ENCODE assay signal across 20 cellular contexts in genomic region chr7:119232091-119232490, GRCh38.
DNase-seq lines count a peak whose midpoint lies in the region; ATAC-seq and TF ChIP-seq lines count a peak whose summit lies in the region.
"Had no signal": no experiment of that assay in that cellular context is flagged by ENCODE, and none has a peak within 500 bp of the region (broad histone marks: within the 10 kb centered on the region; RNA-seq: fewer than 3 reads in every experiment).

No MANE protein-coding gene starts in this region.

- no peaks in the 10 kb centered on the region for H3K36me3 ChIP-seq in MM.1S (replicated peaks; ENCODE audit: insufficient read depth, low read length)
- H3K36me3 ChIP-seq: BE2C, BLaER1 had no signal

- no peak overlapping the region for H3K4me3 ChIP-seq in MM.1S (ENCODE audit: low read length)
- H3K4me3 ChIP-seq: BLaER1 had no signal

- H3K9me3 ChIP-seq in MM.1S (replicated peaks; ENCODE audit: insufficient read depth, low read length): no peaks in the 10 kb centered on the region
- H3K9me3 ChIP-seq: BE2C, BLaER1 had no signal

- H3K4me1 ChIP-seq in MM.1S (ENCODE audit: low read length): peaks cover 6% of the 10 kb centered on the region; the same call in 1 of the 2 replicates
- H3K4me1 ChIP-seq: BE2C, BLaER1 had no signal

- no peak overlapping the region for H3K27ac ChIP-seq in MM.1S (ENCODE audit: low read length)
- H3K27ac ChIP-seq: BLaER1 had no signal

- no peak for ATAC-seq in GM19455 (IDR thresholded peaks at IDR 0.05; ENCODE audit: unreplicated experiment)

- no peaks in the 10 kb centered on the region for H3F3A ChIP-seq in MM.1S (ENCODE audit: insufficient read depth, low read length)

- H3K4me2 ChIP-seq in MM.1S (ENCODE audit: low read depth, low read length): no peak overlapping the region
- H3K4me2 ChIP-seq: BLaER1 had no signal

- no peak overlapping the region for H2AFZ ChIP-seq in MM.1S (ENCODE audit: low read length)

- no peaks in the 10 kb centered on the region for H3K9me2 ChIP-seq in MM.1S (replicated peaks; ENCODE audit: insufficient read depth, low read length)

- TF ChIP-seq CTCF in MM.1S (IDR thresholded peaks at IDR 0.05; ENCODE audit: low read length): no peak

- in situ Hi-C loops in G401 (cut with HindIII; ENCODE audit: low sequenced_read_pairs): no loop called here

- no peaks in the 10 kb centered on the region for H3K27me3 ChIP-seq in MM.1S (replicated peaks; ENCODE audit: insufficient read depth, low read length)
- H3K27me3 ChIP-seq: BE2C, BLaER1 had no signal

- peak; percentile 92 for DNase-seq in G401 (ENCODE audit: low spot score)
- DNase-seq in MM.1S: peak; percentile 2
- peak; percentile 41 for DNase-seq in cerebellum (ENCODE audit: low spot score)
- no peak for DNase-seq in NCI-H2107 treated with DMSO at 0.1 percent for 48 hours (lab: John Stamatoyannopoulos, UW; ENCODE audit: unreplicated experiment)
- DNase-seq: 8988T; ACHN; BE2C; CD4-positive, alpha-beta memory T cell; CD4-positive, CD25-positive, alpha-beta regulatory T cell; CD8-positive, alpha-beta memory T cell; COR-L47; DMS 273 treated with DMSO at 0.1 percent for 48 hours; DMS153; DMS53; DMS79; DND-41; EL; GF-D8 had no signal

- H3K79me2 ChIP-seq in MM.1S (ENCODE audit: low read length): no peaks in the 10 kb centered on the region

- H4K20me1 ChIP-seq in MM.1S (ENCODE audit: insufficient read depth, low read length): no peaks in the 10 kb centered on the region
- H4K20me1 ChIP-seq: BLaER1 had no signal

- H3K9ac ChIP-seq in MM.1S (ENCODE audit: low read length): no peak overlapping the region
- H3K9ac ChIP-seq: BLaER1 had no signal
